11 cellular contexts compared by ENCODE assay signal in the genomic region with DNA sequence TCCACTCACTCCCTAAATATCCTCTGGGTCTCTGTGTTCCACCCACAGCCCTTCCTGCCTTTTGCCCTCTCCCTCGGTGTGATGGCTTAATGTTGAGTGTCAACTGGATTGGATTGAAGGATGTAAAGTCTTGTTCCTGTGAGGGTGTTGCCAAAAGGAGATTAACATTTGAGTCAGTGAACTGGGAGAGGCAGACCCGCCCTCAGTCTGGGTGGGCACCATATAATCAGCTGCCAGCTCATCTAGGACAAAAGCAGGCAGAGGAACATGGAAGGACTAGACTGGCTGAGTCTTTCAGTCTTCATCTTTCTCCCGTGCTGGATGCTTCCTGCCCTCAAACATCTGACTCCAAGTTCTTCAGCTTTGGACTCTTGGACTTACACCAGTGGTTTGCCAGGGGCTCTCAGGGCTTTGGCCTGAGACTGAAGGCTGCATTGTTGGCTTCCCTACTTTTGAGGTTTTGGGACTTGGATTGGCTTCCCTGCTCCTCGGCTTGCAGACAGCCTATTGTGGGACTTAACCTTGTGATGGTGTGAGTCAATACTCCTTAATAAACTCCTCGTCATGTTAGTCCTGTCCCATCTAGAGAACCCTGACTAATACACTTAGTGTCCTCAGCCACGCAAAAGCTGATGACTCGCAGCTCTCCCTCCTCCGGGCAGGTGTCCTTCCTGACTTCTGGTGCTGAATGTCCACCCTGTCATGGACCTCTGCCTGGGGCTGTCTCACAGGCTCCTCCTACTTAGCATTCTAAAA. TPM values are rescaled to one million over a fixed set of nuclear protein-coding genes. Genes with fewer than 3 reads are reported as not detected.
DNase-seq lines count a peak whose midpoint lies in the region; ATAC-seq and TF ChIP-seq lines count a peak whose summit lies in the region.
"Had no signal": no experiment of that assay in that cellular context is flagged by ENCODE, and none has a peak within 500 bp of the region (broad histone marks: within the 10 kb centered on the region; RNA-seq: fewer than 3 reads in every experiment).

No MANE protein-coding gene starts in this region.

- TF ChIP-seq CTCF in AG10803 (conservative IDR thresholded peaks at IDR 0.05; ENCODE audit: low read length) (no peak), MCF 10A (IDR thresholded peaks at IDR 0.05; ENCODE audit: unreplicated experiment) (no peak)

- intact Hi-C loops in MCF 10A (cut with micrococcal nuclease): no loop called here

- H2BK120ac ChIP-seq in mesenchymal stem cell (ENCODE audit: low read depth, low read length): no peak overlapping the region

- no peaks in the 10 kb centered on the region for H3K27me3 ChIP-seq in mesenchymal stem cell (ENCODE audit: control insufficient read depth in 1 of 2, insufficient read depth in 1 of 2, low read length in 2 of 2)
- H3K27me3 ChIP-seq: ovary had no signal

- H3K4me2 ChIP-seq in mesenchymal stem cell (ENCODE audit: low read length, poor library complexity, severe bottlenecking): no peak overlapping the region

- H2BK15ac ChIP-seq in mesenchymal stem cell (ENCODE audit: low read depth, poor library complexity, severe bottlenecking): peak overlapping the region; percentile 45

- no peaks in the 10 kb centered on the region for H3K9me3 Mint-ChIP-seq in MCF 10A (ENCODE audit: unreplicated experiment)

- H3K4me1 ChIP-seq in mesenchymal stem cell (ENCODE audit: control insufficient read depth, insufficient read depth, low read depth, low read length): peaks cover 9% of the 10 kb centered on the region

- H3K79me1 ChIP-seq in mesenchymal stem cell (replicated peaks; ENCODE audit: low read length, poor library complexity, severe bottlenecking): peaks cover 26% of the 10 kb centered on the region

- H3K18ac ChIP-seq in mesenchymal stem cell (ENCODE audit: low read depth in 1 of 2, low read length in 2 of 2): no peak overlapping the region

- WGBS in mesenchymal stem cell: 60% methylated on average over 8 of the region's 8 CpGs

- H3K27ac Mint-ChIP-seq in MCF 10A (ENCODE audit: low read depth, unreplicated experiment): peak overlapping the region; percentile 29

- H3K36me3 ChIP-seq in mesenchymal stem cell (ENCODE audit: control insufficient read depth in 1 of 2, insufficient read depth in 2 of 2, low read depth in 1 of 2, low read length in 2 of 2): peaks cover 8 to 23% of the 10 kb centered on the region in 2 experiments
- H3K36me3 ChIP-seq: ovary had no signal

- no peak overlapping the region for H4K8ac ChIP-seq in mesenchymal stem cell (ENCODE audit: low read length)

- H3K14ac ChIP-seq in mesenchymal stem cell (ENCODE audit: low read length in 2 of 2): no peak overlapping the region

- H3K9ac ChIP-seq in mesenchymal stem cell (ENCODE audit: low read length): peak overlapping the region; percentile 72

- ATAC-seq in GM21515 (IDR thresholded peaks at IDR 0.05; ENCODE audit: unreplicated experiment): no peak
- ATAC-seq in HG03135 (IDR thresholded peaks at IDR 0.05; ENCODE audit: unreplicated experiment): no peak

- no peak overlapping the region for H3K4me3 ChIP-seq in AG10803 (ENCODE audit: low read length)
- peak overlapping the region in 1 of 2 experiments; percentile 6 for H3K4me3 ChIP-seq in mesenchymal stem cell (ENCODE audit: insufficient read depth in 1 of 2, low read depth in 1 of 2, low read length in 2 of 2)
- H3K4me3 ChIP-seq: ovary had no signal

- CTCF ChIA-PET in MCF 10A (lab: Yijun Ruan, JAX): interaction anchor here (0.5 to 1.1 kb wide), 4 partner anchors 39 to 217 kb away, joined by 3 to 4 read pairs (median 3); no protein-coding TSS in a partner anchor

- no peak overlapping the region for H3K23ac ChIP-seq in mesenchymal stem cell (ENCODE audit: low read length in 2 of 2)

- peaks cover 33% of the 10 kb centered on the region for H3K4me1 Mint-ChIP-seq in MCF 10A (ENCODE audit: insufficient read depth, unreplicated experiment)

- H2BK12ac ChIP-seq in mesenchymal stem cell (ENCODE audit: low read length in 2 of 2): no peak overlapping the region

- no TSS peak for BruUV-seq in MCF 10A (replicated peaks; lab: Mats Ljungman, UMichigan)

- POLR2A ChIA-PET in MCF 10A (lab: Yijun Ruan, JAX): interaction anchor here (0.7 to 2.3 kb wide), 6 partner anchors 8 to 112 kb away, joined by 3 to 9 read pairs (median 4); partner anchors contain the start of gene RPS6KA5

- no peak overlapping the region for H3K4ac ChIP-seq in mesenchymal stem cell (ENCODE audit: low read depth in 1 of 2, low read length in 2 of 2)

- H2BK5ac ChIP-seq in mesenchymal stem cell (ENCODE audit: low read depth, low read length, poor library complexity, severe bottlenecking): no peak overlapping the region

- DNase-seq in AG10803 (ENCODE audit: low read depth) (peak; percentile 74), HS-5 (ENCODE audit: low read depth) (peak; percentile 66), MCF 10A (ENCODE audit: unreplicated experiment) (peak; percentile 49), mesenchymal stem cell (peak; percentile 74), Ammon's horn (ENCODE audit: low spot score) (no peak)
- no peak for DNase-seq in stimulated activated naive CD4-positive, alpha-beta T cell (lab: John Stamatoyannopoulos, UW)
- DNase-seq: activated CD4-positive, alpha-beta T cell treated with anti-CD3 and anti-CD28 coated beads for 1 hour; NCI-H2107; ovary had no signal

- H2AFZ ChIP-seq in mesenchymal stem cell (ENCODE audit: low read depth, low read length): no peak overlapping the region

- no peak overlapping the region for H2AK5ac ChIP-seq in mesenchymal stem cell (ENCODE audit: low read length, severe bottlenecking)

- no peak overlapping the region for H3K27ac ChIP-seq in mesenchymal stem cell (ENCODE audit: low read length, poor library complexity, severe bottlenecking)
- H3K27ac ChIP-seq: ovary had no signal

- H3K9me3 ChIP-seq in mesenchymal stem cell (ENCODE audit: control insufficient read depth, low read length): no peaks in the 10 kb centered on the region
- H3K9me3 ChIP-seq: ovary had no signal

- H3K4me3 Mint-ChIP-seq in MCF 10A (ENCODE audit: unreplicated experiment): no peak overlapping the region

- H3K27me3 Mint-ChIP-seq in MCF 10A (ENCODE audit: insufficient read depth, unreplicated experiment): no peaks in the 10 kb centered on the region

- peaks cover 19% of the 10 kb centered on the region for H3K36me3 Mint-ChIP-seq in MCF 10A (ENCODE audit: insufficient read depth, unreplicated experiment)

- no peak overlapping the region for H4K91ac ChIP-seq in mesenchymal stem cell (ENCODE audit: low read length)

RNA-seq across cellular contexts. Expression of gene DGLUCY, which starts 5.9 kb away (rescaled TPM):
- 11.3 and 11.7 TPM in 2 replicates for total RNA-seq in MCF 10A (2022)
- polyA plus RNA-seq in mesenchymal stem cell (2013, experiment 1 of 2): 22.1 TPM
- 20.8 TPM for polyA plus RNA-seq in mesenchymal stem cell (2013, experiment 2 of 2)

RNA-seq across cellular contexts. Expression of gene RPS6KA5, which starts 59.3 kb away (rescaled TPM):
- total RNA-seq in MCF 10A (2022): 1.3 and 2.2 TPM in 2 replicates
- 1.5 TPM for polyA plus RNA-seq in mesenchymal stem cell (2013, experiment 1 of 2)
- 1.4 TPM for polyA plus RNA-seq in mesenchymal stem cell (2013, experiment 2 of 2)

Comparison
In these comparisons a context has a peak if more than half of its experiments do, and no peak if none do; other contexts are left out.
1. DNase-seq: peak in AG10803 (single experiment), HS-5 (single experiment), MCF 10A (single experiment) and mesenchymal stem cell (single experiment); none in Ammon's horn (single experiment) and stimulated activated naive CD4-positive, alpha-beta T cell (0 of 6).